Comparison of ENCODE assay signal across 19 cellular contexts in genomic region chr5:107026098-107026497, GRCh38.
DNase-seq lines count a peak whose midpoint lies in the region; ATAC-seq, FAIRE-seq and TF ChIP-seq lines count a peak whose summit lies in the region.
"Had no signal": no experiment of that assay in that cellular context is flagged by ENCODE, and none has a peak within 500 bp of the region (broad histone marks: within the 10 kb centered on the region; RNA-seq: fewer than 3 reads in every experiment).

No MANE protein-coding gene starts in this region.

- H3K27me3 ChIP-seq in GM23338 (ENCODE audit: insufficient read depth) = no peaks in the 10 kb centered on the region
- no peaks in the 10 kb centered on the region for H3K27me3 ChIP-seq in HUES48 (ENCODE audit: control insufficient read depth, insufficient read depth, low read length)
- no peaks in the 10 kb centered on the region for H3K27me3 ChIP-seq in bronchial epithelial cell (ENCODE audit: control insufficient read depth, insufficient read depth, low read length)
- no peaks in the 10 kb centered on the region for H3K27me3 ChIP-seq in iPS-18a (ENCODE audit: control insufficient read depth, insufficient read depth, low read length)
- H3K27me3 ChIP-seq in transverse colon = no peaks in the 10 kb centered on the region

- H3K36me3 ChIP-seq in GM23338 (ENCODE audit: insufficient read depth) (no peaks in the 10 kb centered on the region), HUES48 (ENCODE audit: control insufficient read depth, insufficient read depth, low read length) (no peaks in the 10 kb centered on the region), bronchial epithelial cell (ENCODE audit: control insufficient read depth, insufficient read depth, low read length) (no peaks in the 10 kb centered on the region), iPS-18a (ENCODE audit: control insufficient read depth, low read depth, low read length) (no peaks in the 10 kb centered on the region), transverse colon (no peaks in the 10 kb centered on the region)

- in situ Hi-C loops in transverse colon (cut with MboI; ENCODE audit: low pct_ligation_motif_present in 1 of 4, low pct_unique_long_range_greater_than_20kb in 1 of 4, low sequenced_read_pairs in 3 of 4) = no loop called here

- TF ChIP-seq POLR2A in transverse colon (IDR thresholded peaks at IDR 0.05) = no peak

- H3K9me3 ChIP-seq in HUES48 (ENCODE audit: control insufficient read depth, insufficient read depth, low read length) (no peaks in the 10 kb centered on the region), iPS-18a (ENCODE audit: control insufficient read depth, low read depth, low read length) (no peaks in the 10 kb centered on the region), transverse colon (no peaks in the 10 kb centered on the region)
- H3K9me3 ChIP-seq: Caco-2 had no signal

- FAIRE-seq in bronchial epithelial cell (lab: Jason Lieb, UNC) = no peak

- H3K36me3 Mint-ChIP-seq in GM23338 (ENCODE audit: low read depth) = no peaks in the 10 kb centered on the region
- no peaks in the 10 kb centered on the region for H3K36me3 Mint-ChIP-seq in activated T-helper 17 cell treated with anti-CD3 and anti-CD28 coated beads, Interleukin-2, amount 50 U/mL, for 72 hours (ENCODE audit: low read depth)
- H3K36me3 Mint-ChIP-seq: CD14-positive monocyte had no signal

- TF ChIP-seq CTCF in GM23338 (conservative IDR thresholded peaks at IDR 0.05; ENCODE audit: low read depth in 2 of 2) (no peak), bronchial epithelial cell (IDR thresholded peaks at IDR 0.05; ENCODE audit: insufficient read depth, low read length, severe bottlenecking) (no peak), transverse colon (IDR thresholded peaks at IDR 0.05) (no peak)

- no peak for TF ChIP-seq EP300 in transverse colon (IDR thresholded peaks at IDR 0.05; ENCODE audit: low read depth)

- H3K27ac ChIP-seq in GM23338 (ENCODE audit: low read depth) = no peak overlapping the region
- H3K27ac ChIP-seq in HUES48 (ENCODE audit: low read depth, low read length) = peak overlapping the region; percentile 22
- peak overlapping the region; percentile 67 for H3K27ac ChIP-seq in iPS-18a (ENCODE audit: low read length)
- H3K27ac ChIP-seq in transverse colon = no peak overlapping the region
- H3K27ac ChIP-seq: RWPE1 had no signal

- H3F3A ChIP-seq in GM23338 (replicated peaks; ENCODE audit: low read depth) = no peaks in the 10 kb centered on the region

- no peak overlapping the region for H2AFZ ChIP-seq in GM23338

- H3K9ac ChIP-seq in HUES48 (ENCODE audit: low read depth, low read length) = no peak overlapping the region
- no peak overlapping the region for H3K9ac ChIP-seq in iPS-18a (ENCODE audit: low read length)

- peak; percentile 46 for DNase-seq in GM23338 (ENCODE audit: low spot score)
- peak; percentile 40 for DNase-seq in bronchial epithelial cell (ENCODE audit: low read depth)
- DNase-seq in activated naive CD4-positive, alpha-beta T cell (lab: John Stamatoyannopoulos, UW) = no peak
- no peak for DNase-seq in transverse colon
- DNase-seq: AML-193, Caco-2, DMS153, EL, KBM-7, NCI-H2081 treated with DMSO at 0.1 percent for 48 hours, NCI-H345, NCI-H748 treated with DMSO at 0.1 percent for 48 hours, PC-3 had no signal

- no peaks in the 10 kb centered on the region for H3K27me3 Mint-ChIP-seq in GM23338 (ENCODE audit: insufficient read depth, low read depth, poor library complexity)
- no peaks in the 10 kb centered on the region for H3K27me3 Mint-ChIP-seq in activated T-helper 17 cell treated with anti-CD3 and anti-CD28 coated beads, Interleukin-2, amount 50 U/mL, for 72 hours

- no peaks in the 10 kb centered on the region for H3K9me3 Mint-ChIP-seq in GM23338
- no peaks in the 10 kb centered on the region for H3K9me3 Mint-ChIP-seq in activated T-helper 17 cell treated with anti-CD3 and anti-CD28 coated beads, Interleukin-2, amount 50 U/mL, for 72 hours
- H3K9me3 Mint-ChIP-seq: CD14-positive monocyte had no signal

- H4K20me1 ChIP-seq in GM23338 (replicated peaks; ENCODE audit: insufficient read depth) = no peaks in the 10 kb centered on the region

- H3K27ac Mint-ChIP-seq in GM23338 = peak overlapping the region; percentile 72
- H3K27ac Mint-ChIP-seq in activated T-helper 17 cell treated with anti-CD3 and anti-CD28 coated beads, Interleukin-2, amount 50 U/mL, for 72 hours = no peak overlapping the region
- H3K27ac Mint-ChIP-seq: CD14-positive monocyte had no signal

- no peaks in the 10 kb centered on the region for H3K79me2 ChIP-seq in GM23338 (replicated peaks; ENCODE audit: insufficient read depth)

- H3K4me3 ChIP-seq in GM23338 = no peak overlapping the region
- H3K4me3 ChIP-seq in HUES48 (ENCODE audit: low read depth, low read length) = no peak overlapping the region
- H3K4me3 ChIP-seq in bronchial epithelial cell (ENCODE audit: low read depth, low read length) = no peak overlapping the region
- peak overlapping the region; percentile 35 for H3K4me3 ChIP-seq in iPS-18a (ENCODE audit: low read length)
- no peak overlapping the region for H3K4me3 ChIP-seq in transverse colon

- no peaks in the 10 kb centered on the region for H3K9me2 ChIP-seq in GM23338 (ENCODE audit: insufficient read depth)

- intact Hi-C loops in transverse colon (cut with DNase I; ENCODE audit: low total_unique reads) = no loop called here

- H3K4me1 Mint-ChIP-seq in GM23338 = peaks cover 31% of the 10 kb centered on the region
- H3K4me1 Mint-ChIP-seq in activated T-helper 17 cell treated with anti-CD3 and anti-CD28 coated beads, Interleukin-2, amount 50 U/mL, for 72 hours = no peaks in the 10 kb centered on the region
- H3K4me1 Mint-ChIP-seq: CD14-positive monocyte had no signal

- peak; percentile 68 for ATAC-seq in GM23338
- ATAC-seq in activated T-helper 17 cell treated with anti-CD3 and anti-CD28 coated beads, Interleukin-2, amount 50 U/mL, for 72 hours (replicated peaks) = no peak
- no peak for ATAC-seq in activated CD4-positive, CD25-positive, alpha-beta regulatory T cell treated with anti-CD3 and anti-CD28 coated beads, Interleukin-2, amount 50 U/mL, for 24 hours
- ATAC-seq: PC-3 had no signal

- H3K4me3 Mint-ChIP-seq in GM23338 = 0 out of 3 replicates have a peak overlapping the region, but pooled peaks have one; percentile 14
- H3K4me3 Mint-ChIP-seq in activated T-helper 17 cell treated with anti-CD3 and anti-CD28 coated beads, Interleukin-2, amount 50 U/mL, for 72 hours = no peak overlapping the region
- H3K4me3 Mint-ChIP-seq: CD14-positive monocyte had no signal

- H3K4me2 ChIP-seq in GM23338 = peak overlapping the region; percentile 25; the same call in 1 of the 2 replicates

- WGBS in transverse colon (ENCODE audit: low coverage in 1 of 2), 2 donors = 45 to 55% methylated on average over 2 of the region's 2 CpGs

- H3K4me1 ChIP-seq in GM23338 (ENCODE audit: insufficient read depth) = peaks cover 21% of the 10 kb centered on the region
- H3K4me1 ChIP-seq in HUES48 (ENCODE audit: control insufficient read depth, insufficient read depth, low read length) = peaks cover 17% of the 10 kb centered on the region
- peaks cover 18% of the 10 kb centered on the region for H3K4me1 ChIP-seq in iPS-18a (ENCODE audit: control insufficient read depth, low read depth, low read length)
- H3K4me1 ChIP-seq in transverse colon = no peaks in the 10 kb centered on the region
- H3K4me1 ChIP-seq: Caco-2 had no signal

TF ChIP-seq in GM23338, 12 proteins besides CTCF, POLR2A, EP300 and RAD21:
- TF ChIP-seq NANOG (IDR thresholded peaks at IDR 0.05; ENCODE audit: borderline replicate concordance) = peak; percentile 53
- TF ChIP-seq ZNF114 (CRISPR knock-in tag; IDR thresholded peaks at IDR 0.05) = no peak
- no peak for TF ChIP-seq STAT1 (IDR thresholded peaks at IDR 0.05; ENCODE audit: unreplicated experiment)

Comparison
In these comparisons a context has a peak if more than half of its experiments do, and no peak if none do; other contexts are left out.
1. DNase-seq: peak in GM23338 (single experiment) and bronchial epithelial cell (single experiment); none in activated naive CD4-positive, alpha-beta T cell (0 of 4) and transverse colon (single experiment).
2. H3K27ac ChIP-seq: peak in HUES48 (single experiment) and iPS-18a (single experiment); none in GM23338 (single experiment) and transverse colon (0 of 4).